Comparison of ENCODE assay signal across 19 cellular contexts in the genomic region with DNA sequence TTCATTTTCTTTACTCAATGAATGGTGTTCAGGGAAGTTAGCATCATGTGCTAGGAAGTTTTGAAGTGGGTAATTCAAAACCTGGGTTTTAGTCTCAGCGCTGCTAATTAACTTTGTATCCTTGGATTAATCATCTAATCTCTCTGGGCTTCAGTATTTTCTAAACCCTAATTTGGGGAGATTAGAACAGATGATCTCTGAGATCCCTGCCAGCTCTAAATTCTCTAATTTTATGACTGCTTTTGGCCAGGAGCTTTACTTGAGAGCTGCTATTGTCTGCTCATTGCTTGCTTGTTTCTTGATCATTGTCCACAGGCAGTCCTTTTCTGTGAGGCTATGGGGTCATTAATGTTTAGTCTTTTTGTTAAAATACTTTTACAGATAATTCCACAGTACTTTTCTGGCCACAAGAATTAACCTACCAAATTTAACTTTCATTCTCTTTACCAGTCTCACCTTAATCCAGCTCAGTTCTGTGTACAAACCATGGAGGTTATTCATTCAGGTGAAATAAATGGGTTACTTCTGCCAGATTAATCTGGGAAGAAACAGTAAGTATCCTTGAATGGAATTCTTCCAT. TPM values are rescaled to one million over a fixed set of nuclear protein-coding genes. Genes with fewer than 3 reads are reported as not detected.
"Had no signal": no experiment of that assay in that cellular context is flagged by ENCODE, and none has a peak within 500 bp of the region (broad histone marks: within the 10 kb centered on the region; RNA-seq: fewer than 3 reads in every experiment).

No MANE protein-coding gene starts in this region.

- H3K4me1 ChIP-seq: lower lobe of right lung, transverse colon, vagina had no signal

- H3K4me3 ChIP-seq: hepatocyte, lower lobe of right lung, skin epidermis, suprapubic skin, transverse colon, vagina had no signal

- H3K36me3 ChIP-seq: lower lobe of right lung, suprapubic skin, vagina had no signal

- H3K9me3 ChIP-seq: suprapubic skin, transverse colon, vagina had no signal

- DNase-seq: activated B cell treated with CpG ODN at 0.5 μM for 24 hours; activated CD4-positive, alpha-beta memory T cell treated with anti-CD3 and anti-CD28 coated beads for 36 hours; activated CD4-positive, alpha-beta T cell treated with anti-CD3 and anti-CD28 coated beads for 4 hours; activated T-cell treated with anti-CD3 and anti-CD28 coated beads for 4 hours; effector memory CD8-positive, alpha-beta T cell; foreskin fibroblast; islet precursor cell; left colon; lower lobe of right lung; right cardiac atrium; stimulated activated CD4-positive, alpha-beta T cell treated with anti-CD3 and anti-CD28 coated beads, Interleukin-4, amount 100 ng/mL, for 1 hour; stimulated activated naive CD8-positive, alpha-beta T cell treated with anti-CD3 and anti-CD28 coated beads, Interleukin-15, amount 100 ng/mL, for 72 hours; transverse colon had no signal

- H3K27me3 ChIP-seq: hepatocyte, suprapubic skin, transverse colon, vagina had no signal

- H3K27ac ChIP-seq: hepatocyte, lower lobe of right lung, skin epidermis, suprapubic skin, transverse colon, vagina had no signal

RNA-seq across cellular contexts. Expression of a gene that starts 28.4 kb away (rescaled TPM):
- total RNA-seq: glomerular endothelial cell, left colon, posterior vena cava, vagina had no signal
- polyA plus RNA-seq: hepatocyte had no signal
